Comparison of ENCODE assay signal across 8 cellular contexts in genomic region chr13:112722433-112723250, GRCh38. TPM values are rescaled to one million over a fixed set of nuclear protein-coding genes. Genes with fewer than 3 reads are reported as not detected.
DNase-seq lines count a peak whose midpoint lies in the region; ATAC-seq and TF ChIP-seq lines count a peak whose summit lies in the region.

No MANE protein-coding gene starts in this region.

- H3K9me3 ChIP-seq in gastroesophageal sphincter = no peaks in the 10 kb centered on the region

- H3K27ac ChIP-seq in gastroesophageal sphincter = peak overlapping the region in 3 of 4 donors; percentile 30 to 65 (median 42)

- WGBS in gastroesophageal sphincter (ENCODE audit: low coverage in 1 of 2), 2 donors = 41 to 60% methylated on average over 16 to 17 of the region's 19 CpGs

- H3K36me3 ChIP-seq in gastroesophageal sphincter = no peaks in the 10 kb centered on the region

- peak; percentile 23 for DNase-seq in HCEC 1CT
- peak; percentile 19 to 73 for DNase-seq in SW 1271 (lab: John Stamatoyannopoulos, UW)
- peak; percentile 51 for DNase-seq in renal cortical epithelial cell (ENCODE audit: low read depth)
- no peak for DNase-seq in SKM-1 (lab: John Stamatoyannopoulos, UW; ENCODE audit: unreplicated experiment)
- DNase-seq in SIG-M5 (lab: John Stamatoyannopoulos, UW) = no peak

- no peak for TF ChIP-seq CTCF in gastroesophageal sphincter (IDR thresholded peaks at IDR 0.05)

- no peak for TF ChIP-seq POLR2A in gastroesophageal sphincter (IDR thresholded peaks at IDR 0.05)

- ATAC-seq in gastroesophageal sphincter (peak; percentile 45), HG03432 (IDR thresholded peaks at IDR 0.05; ENCODE audit: unreplicated experiment) (no peak), GM19324 (IDR thresholded peaks at IDR 0.05; ENCODE audit: low FRiP score, unreplicated experiment) (no peak)

- TF ChIP-seq EP300 in gastroesophageal sphincter (IDR thresholded peaks at IDR 0.05) = no peak

- peaks cover 0 to 22% (median 0%) of the 10 kb centered on the region in 3 donors for H3K4me1 ChIP-seq in gastroesophageal sphincter

- H3K4me3 ChIP-seq in gastroesophageal sphincter = no peak overlapping the region

- H3K27me3 ChIP-seq in gastroesophageal sphincter = no peaks in the 10 kb centered on the region

RNA-seq across cellular contexts. Expression of gene ATP11A, which starts 32.8 kb away (rescaled TPM):
- total RNA-seq in gastroesophageal sphincter = 10 to 100 TPM; 12.9 to 21.7 (median 17.1) TPM
- 18.6 and 171 TPM in 2 replicates for total RNA-seq in renal cortical epithelial cell

Comparison
In these comparisons a context has a peak if more than half of its experiments do, and no peak if none do; other contexts are left out.
1. DNase-seq: peak in HCEC 1CT (single experiment), SW 1271 (2 of 2) and renal cortical epithelial cell (single experiment); none in SKM-1 (single experiment) and SIG-M5 (single experiment).